ENCODE assay signal across 25 cellular contexts in genomic region chr5:101036778-101037177, GRCh38.
"Had no signal": no experiment of that assay in that cellular context is flagged by ENCODE, and none has a peak within 500 bp of the region (broad histone marks: within the 10 kb centered on the region; RNA-seq: fewer than 3 reads in every experiment).

No MANE protein-coding gene starts in this region.

- FAIRE-seq: astrocyte, bronchial epithelial cell had no signal

- H3K4me3 ChIP-seq: coronary artery, dorsolateral prefrontal cortex had no signal

- H3K36me3 ChIP-seq: brain microvascular endothelial cell, WERI-Rb-1 had no signal

- H3K27me3 ChIP-seq: brain microvascular endothelial cell, dorsolateral prefrontal cortex had no signal

- DNase-seq: activated B cell treated with CpG ODN at 0.5 μM for 24 hours; activated CD4-positive, alpha-beta T cell treated with anti-CD3 and anti-CD28 coated beads for 48 hours; activated CD4-positive, alpha-beta T cell treated with anti-CD3 and anti-CD28 coated beads, Interleukin-2, amount 50 U/mL, for 1 hour; activated CD4-positive, alpha-beta T cell treated with anti-CD3 and anti-CD28 coated beads, Interleukin-2, amount 50 U/mL, for 48 hours; activated CD8-positive, alpha-beta memory T cell treated with anti-CD3 and anti-CD28 coated beads for 24 hours; activated CD8-positive, alpha-beta T cell treated with anti-CD3 and anti-CD28 coated beads for 36 hours; activated effector memory CD4-positive, alpha-beta T cell treated with Interleukin-2 at 50 U/mL for 16 hours; activated gamma-delta T cell treated with Interleukin-2 at 50 U/mL for 16 hours; activated naive CD4-positive, alpha-beta T cell treated with anti-CD3 and anti-CD28 coated beads, Interleukin-2, amount 50 U/mL, for 16 hours; activated naive CD4-positive, alpha-beta T cell treated with Interleukin-2 at 50 U/mL for 16 hours; activated T-cell treated with anti-CD3 and anti-CD28 coated beads, Interleukin-2, amount 50 U/mL, for 4 hours; amniotic stem cell; anterior cingulate cortex; brain microvascular endothelial cell; dorsolateral prefrontal cortex; effector memory CD4-positive, alpha-beta T cell; endodermal cell; foreskin fibroblast; head of caudate nucleus; T-helper 17 cell; T1000; WERI-Rb-1 had no signal

- H3K27ac ChIP-seq: brain microvascular endothelial cell, coronary artery, dorsolateral prefrontal cortex, WERI-Rb-1 had no signal
